Comparison of ENCODE assay signal across 8 cellular contexts in genomic region chr11:72411623-72412532, GRCh38. TPM values are rescaled to one million over a fixed set of nuclear protein-coding genes. Genes with fewer than 3 reads are reported as not detected.
DNase-seq lines count a peak whose midpoint lies in the region; ATAC-seq and TF ChIP-seq lines count a peak whose summit lies in the region.

No MANE protein-coding gene starts in this region.

- no peaks in the 10 kb centered on the region for H3K36me3 Mint-ChIP-seq in glutamatergic neuron (ENCODE audit: unreplicated experiment)

- peaks cover 0 to 24% (median 16%) of the 10 kb centered on the region in 4 donors for H3K4me1 ChIP-seq in sigmoid colon

- H3K27ac ChIP-seq in sigmoid colon, result peak overlapping the region; percentile 52 to 70 (median 62)

- H3K27me3 Mint-ChIP-seq in glutamatergic neuron (ENCODE audit: unreplicated experiment), result no peaks in the 10 kb centered on the region

- H3K27me3 ChIP-seq in sigmoid colon, result no peaks in the 10 kb centered on the region

- no peaks in the 10 kb centered on the region for H3K36me3 ChIP-seq in sigmoid colon

- ATAC-seq in HG02870 (IDR thresholded peaks at IDR 0.05; ENCODE audit: unreplicated experiment), result peak; percentile 73

- no peak for TF ChIP-seq EP300 in sigmoid colon (IDR thresholded peaks at IDR 0.05)

- peaks cover 2% of the 10 kb centered on the region for H3K9me3 Mint-ChIP-seq in glutamatergic neuron (ENCODE audit: unreplicated experiment)

- TF ChIP-seq CTCF in GM12865 (IDR thresholded peaks at IDR 0.05; ENCODE audit: insufficient read depth, low read depth, low read length, missing control alignments) (no peak), glutamatergic neuron (IDR thresholded peaks at IDR 0.05; ENCODE audit: partially characterized antibody, unreplicated experiment) (no peak), sigmoid colon (IDR thresholded peaks at IDR 0.05) (no peak)

- H3K9me3 ChIP-seq in sigmoid colon, result no peaks in the 10 kb centered on the region

- peak overlapping the region; percentile 69 for H3K4me3 Mint-ChIP-seq in glutamatergic neuron (ENCODE audit: unreplicated experiment)

- peaks cover 26% of the 10 kb centered on the region for H3K4me1 Mint-ChIP-seq in glutamatergic neuron (ENCODE audit: low read depth, unreplicated experiment)

- peak; percentile 43 for DNase-seq in GM12865 (ENCODE audit: low read depth)
- DNase-seq in RPMI7951 (ENCODE audit: low read depth), result peak; percentile 8
- peak; percentile 42 for DNase-seq in glutamatergic neuron
- DNase-seq in sigmoid colon, result peak; percentile 72
- DNase-seq in NCI-H345 (lab: John Stamatoyannopoulos, UW), result no peak
- DNase-seq in HuH-7.5 (ENCODE audit: low spot score), result no peak
- no peak for DNase-seq in stimulated activated CD4-positive, alpha-beta T cell treated with anti-CD3 and anti-CD28 coated beads, Interleukin-12 subunit alpha, Interleukin-12 subunit beta, amount 100 ng/mL, for 4 hours

- peak overlapping the region; percentile 95 for H3K27ac Mint-ChIP-seq in glutamatergic neuron (ENCODE audit: unreplicated experiment)

- H3K4me3 ChIP-seq in GM12865 (ENCODE audit: low read depth, low read length), result no peak overlapping the region
- H3K4me3 ChIP-seq in sigmoid colon, result no peak overlapping the region

- intact Hi-C loops in sigmoid colon (cut with DNase I), result loop anchor here (5.0 to 10.0 kb wide), 2 partner anchors 170 to 437 kb away; partner anchors contain the start of gene PHOX2A

- WGBS in sigmoid colon, 2 donors, result 60 to 82% methylated on average over 4 of the region's 4 CpGs

- no peak for TF ChIP-seq POLR2A in sigmoid colon (IDR thresholded peaks at IDR 0.05)

RNA-seq across cellular contexts. Expression of gene CLPB, which starts 22.5 kb away (rescaled TPM):
- 50.2 and 50.6 TPM in 2 replicates for total RNA-seq in RPMI7951 (2014; rRNA removed; shearing (Covaris generic))
- total RNA-seq in glutamatergic neuron (ENCODE audit: unreplicated experiment), result 40.6 TPM
- 10 to 100 TPM; 15.8 to 17.8 (median 16.8) TPM for total RNA-seq in sigmoid colon
- 1 to 10 TPM; 3.0 to 9.1 (median 3.2) TPM for polyA plus RNA-seq in sigmoid colon

Comparison
In these comparisons a context has a peak if more than half of its experiments do, and no peak if none do; other contexts are left out.
1. DNase-seq: peak in GM12865 (single experiment), RPMI7951 (single experiment), glutamatergic neuron (single experiment) and sigmoid colon (single experiment); none in NCI-H345 (single experiment), HuH-7.5 (single experiment) and stimulated activated CD4-positive, alpha-beta T cell treated with anti-CD3 and anti-CD28 coated beads, Interleukin-12 subunit alpha, Interleukin-12 subunit beta, amount 100 ng/mL, for 4 hours (single experiment).